Comparison of ENCODE assay signal across 6 cellular contexts in genomic region chr2:87439055-87439454, GRCh38.
A peak's percentile ranks its signal among the peaks of the same experiment; 100 is the strongest.
DNase-seq lines count a peak whose midpoint lies in the region; ATAC-seq and TF ChIP-seq lines count a peak whose summit lies in the region.
"Not testable (repeated sequence)": the region's sequence is repeated elsewhere in the genome, so short reads cannot be mapped to it uniquely, and the experiment has no call there.

No MANE protein-coding gene starts in this region.

- DNase-seq in CD14-positive monocyte (ENCODE audit: low spot score); Right ventricle myocardium superior; naive thymus-derived CD4-positive, alpha-beta T cell; upper lobe of right lung: not testable (repeated sequence)
- peak in 1 of 2 experiments; percentile 70 for DNase-seq in HL-60 (ENCODE audit: low read depth in 1 of 2, low spot score in 1 of 2)

- not testable (repeated sequence) for H3K27me3 Mint-ChIP-seq in CD14-positive monocyte (ENCODE audit: low read depth in 3 of 3); dendritic cell treated with granulocyte-macrophage colony-stimulating factor and Interleukin-4, amounts not matched to agents 40 ng/mL and 50 ng/mL, for 4 days; naive thymus-derived CD4-positive, alpha-beta T cell

- intact Hi-C loops in CD14-positive monocyte (cut with micrococcal nuclease); dendritic cell treated with granulocyte-macrophage colony-stimulating factor and Interleukin-4, amounts not matched to agents 40 ng/mL and 50 ng/mL, for 4 days (cut with micrococcal nuclease); Right ventricle myocardium superior (cut with DNase I); naive thymus-derived CD4-positive, alpha-beta T cell (cut with micrococcal nuclease); upper lobe of right lung (cut with DNase I): not testable (repeated sequence)

- not testable (repeated sequence) for H3K36me3 ChIP-seq in naive thymus-derived CD4-positive, alpha-beta T cell (ENCODE audit: control insufficient read depth in 2 of 3, insufficient read depth in 3 of 3, low read length in 3 of 3); upper lobe of right lung

- H3K9me3 ChIP-seq in naive thymus-derived CD4-positive, alpha-beta T cell (ENCODE audit: control insufficient read depth in 2 of 3, low read length in 3 of 3); upper lobe of right lung: not testable (repeated sequence)

- not testable (repeated sequence) for H3K36me3 Mint-ChIP-seq in CD14-positive monocyte; dendritic cell treated with granulocyte-macrophage colony-stimulating factor and Interleukin-4, amounts not matched to agents 40 ng/mL and 50 ng/mL, for 4 days (ENCODE audit: low read depth); naive thymus-derived CD4-positive, alpha-beta T cell

- peak; percentile 40 for ATAC-seq in Right ventricle myocardium superior (ENCODE audit: poor library complexity)
- peak; percentile 29 for ATAC-seq in naive thymus-derived CD4-positive, alpha-beta T cell
- ATAC-seq in upper lobe of right lung, result peak; percentile 68

- H3K4me3 ChIP-seq in HL-60 (replicated peaks; ENCODE audit: insufficient read depth, low read length); naive thymus-derived CD4-positive, alpha-beta T cell (ENCODE audit: low read length); upper lobe of right lung: not testable (repeated sequence)

- H3K4me1 Mint-ChIP-seq in CD14-positive monocyte, result peaks cover 20% of the 10 kb centered on the region
- H3K4me1 Mint-ChIP-seq in dendritic cell treated with granulocyte-macrophage colony-stimulating factor and Interleukin-4, amounts not matched to agents 40 ng/mL and 50 ng/mL, for 4 days (ENCODE audit: low read depth), result peaks cover 20% of the 10 kb centered on the region
- H3K4me1 Mint-ChIP-seq in naive thymus-derived CD4-positive, alpha-beta T cell, result peaks cover 0 to 14% (median 0%) of the 10 kb centered on the region in 7 donors

- not testable (repeated sequence) for H3K4me1 ChIP-seq in naive thymus-derived CD4-positive, alpha-beta T cell (ENCODE audit: control insufficient read depth in 2 of 2, insufficient read depth in 2 of 2, low read length in 2 of 2); upper lobe of right lung

- H3K27me3 ChIP-seq in HL-60 (ENCODE audit: insufficient read depth, poor library complexity, severe bottlenecking); naive thymus-derived CD4-positive, alpha-beta T cell (ENCODE audit: control insufficient read depth in 2 of 2, insufficient read depth in 2 of 2, low read length in 2 of 2); upper lobe of right lung: not testable (repeated sequence)

- H3K4me3 Mint-ChIP-seq in CD14-positive monocyte; dendritic cell treated with granulocyte-macrophage colony-stimulating factor and Interleukin-4, amounts not matched to agents 40 ng/mL and 50 ng/mL, for 4 days; naive thymus-derived CD4-positive, alpha-beta T cell: not testable (repeated sequence)

- not testable (repeated sequence) for H3K9me3 Mint-ChIP-seq in CD14-positive monocyte; dendritic cell treated with granulocyte-macrophage colony-stimulating factor and Interleukin-4, amounts not matched to agents 40 ng/mL and 50 ng/mL, for 4 days; naive thymus-derived CD4-positive, alpha-beta T cell

- POLR2A ChIA-PET in naive thymus-derived CD4-positive, alpha-beta T cell (lab: Charles Lee), result not testable (repeated sequence)

- peak overlapping the region; percentile 43; the same call in 1 of the 2 replicates for H3K27ac ChIP-seq in HL-60 (replicated peaks)
- not testable (repeated sequence) for H3K27ac ChIP-seq in naive thymus-derived CD4-positive, alpha-beta T cell (ENCODE audit: low read depth, low read length); upper lobe of right lung

- CTCF ChIA-PET in naive thymus-derived CD4-positive, alpha-beta T cell (lab: Charles Lee), result not testable (repeated sequence)

- peak overlapping the region; percentile 45 to 92 (median 87) for H3K27ac Mint-ChIP-seq in CD14-positive monocyte
- peak overlapping the region; percentile 34 for H3K27ac Mint-ChIP-seq in dendritic cell treated with granulocyte-macrophage colony-stimulating factor and Interleukin-4, amounts not matched to agents 40 ng/mL and 50 ng/mL, for 4 days
- not testable (repeated sequence) for H3K27ac Mint-ChIP-seq in naive thymus-derived CD4-positive, alpha-beta T cell

- not testable (repeated sequence) for TF ChIP-seq CTCF in CD14-positive monocyte (IDR thresholded peaks at IDR 0.05); HL-60 (IDR thresholded peaks at IDR 0.05; ENCODE audit: insufficient read depth, low read length); upper lobe of right lung (IDR thresholded peaks at IDR 0.05)
